In genomic region chrX:1385251-1385794, GRCh38 we compare ENCODE assay signal across 1 cellular context.
TF ChIP-seq lines count a peak whose summit lies in the region.

No MANE protein-coding gene starts in this region.

TF ChIP-seq in K562, 482 proteins besides CTCF, POLR2A, EP300 and RAD21 (continued from another document):
- 0 out of 2 replicates have a peak, but pooled peaks have one; percentile 44 for TF ChIP-seq ZBTB33 (CRISPR knock-in tag; IDR thresholded peaks at IDR 0.05)
- TF ChIP-seq USF1 (CRISPR knock-in tag; IDR thresholded peaks at IDR 0.05): no peak
- no peak for TF ChIP-seq ZBTB40 (IDR thresholded peaks at IDR 0.05)
- no peak for TF ChIP-seq ZBTB40 (CRISPR knock-in tag; IDR thresholded peaks at IDR 0.05)
